Comparison of ENCODE assay signal across 12 cellular contexts in genomic region chrX:24282381-24283121, GRCh38. TPM values are rescaled to one million over a fixed set of nuclear protein-coding genes. Genes with fewer than 3 reads are reported as not detected.
DNase-seq lines count a peak whose midpoint lies in the region; FAIRE-seq and TF ChIP-seq lines count a peak whose summit lies in the region.
"Had no signal": no experiment of that assay in that cellular context is flagged by ENCODE, and none has a peak within 500 bp of the region (broad histone marks: within the 10 kb centered on the region; RNA-seq: fewer than 3 reads in every experiment).

No MANE protein-coding gene starts in this region.

- H2AFZ ChIP-seq in neural progenitor cell (replicated peaks), result no peak overlapping the region

- no peaks in the 10 kb centered on the region for H4K20me1 ChIP-seq in neural progenitor cell (ENCODE audit: low read depth)

- peaks cover 18% of the 10 kb centered on the region for H3K4me1 Mint-ChIP-seq in endodermal cell
- peaks cover 24% of the 10 kb centered on the region for H3K4me1 Mint-ChIP-seq in neural progenitor cell
- no peaks in the 10 kb centered on the region for H3K4me1 Mint-ChIP-seq in glutamatergic neuron (ENCODE audit: low read depth, unreplicated experiment)
- H3K4me1 Mint-ChIP-seq in activated naive CD4-positive, alpha-beta T cell treated with anti-CD3 and anti-CD28 coated beads for 36 hours (ENCODE audit: low read depth), result peaks cover 3% of the 10 kb centered on the region

- no peak for TF ChIP-seq CTCF in endodermal cell (conservative IDR thresholded peaks at IDR 0.05)
- TF ChIP-seq CTCF in neural progenitor cell (IDR thresholded peaks at IDR 0.05), result no peak
- TF ChIP-seq CTCF in glutamatergic neuron (IDR thresholded peaks at IDR 0.05; ENCODE audit: partially characterized antibody, unreplicated experiment), result no peak
- no peak for TF ChIP-seq CTCF in D721Med (IDR thresholded peaks at IDR 0.05; ENCODE audit: insufficient read depth, missing control alignments)

- no peaks in the 10 kb centered on the region for H3F3A ChIP-seq in neural progenitor cell (ENCODE audit: low read depth)

- H3K36me3 Mint-ChIP-seq in endodermal cell (ENCODE audit: low read depth), result no peaks in the 10 kb centered on the region
- H3K36me3 Mint-ChIP-seq in neural progenitor cell, result no peaks in the 10 kb centered on the region
- H3K36me3 Mint-ChIP-seq in glutamatergic neuron (ENCODE audit: unreplicated experiment), result no peaks in the 10 kb centered on the region
- H3K36me3 Mint-ChIP-seq in activated naive CD4-positive, alpha-beta T cell treated with anti-CD3 and anti-CD28 coated beads for 36 hours (ENCODE audit: low read depth), result no peaks in the 10 kb centered on the region

- DNase-seq in EH (ENCODE audit: low read depth), result peak; percentile 26
- peak; percentile 23 for DNase-seq in Jurkat, Clone E6-1 (ENCODE audit: low read depth, low spot score)
- DNase-seq in endodermal cell, result peak; percentile 63
- DNase-seq in neural progenitor cell (ENCODE audit: low spot score), result peak; percentile 55
- no peak for DNase-seq in glutamatergic neuron
- no peak for DNase-seq in activated naive CD4-positive, alpha-beta T cell treated with anti-CD3 and anti-CD28 coated beads for 36 hours
- DNase-seq in effector CD4-positive, alpha-beta T cell, result no peak
- DNase-seq in D721Med (ENCODE audit: insufficient read length, low spot score), result no peak
- DNase-seq: activated CD8-positive, alpha-beta T cell treated with anti-CD3 and anti-CD28 coated beads for 36 hours; Calu3; stimulated activated CD4-positive, alpha-beta T cell treated with anti-CD3 and anti-CD28 coated beads, Interleukin-1b, Interleukin-23, amount 100 ng/mL, for 48 hours had no signal

- peak overlapping the region; percentile 46 for H3K4me2 ChIP-seq in neural progenitor cell

- no peaks in the 10 kb centered on the region for H3K27me3 ChIP-seq in endodermal cell (ENCODE audit: control insufficient read depth, insufficient read depth, low read length, poor library complexity, severe bottlenecking)
- no peaks in the 10 kb centered on the region for H3K27me3 ChIP-seq in neural progenitor cell

- WGBS in endodermal cell (ENCODE audit: insufficient coverage in 1 of 2, insufficient read length in 1 of 2), 2 experiments, result 55 to 64% methylated on average over 3 to 12 of the region's 12 CpGs

- H3K36me3 ChIP-seq in endodermal cell (ENCODE audit: control insufficient read depth, insufficient read depth, low read length), result no peaks in the 10 kb centered on the region
- no peaks in the 10 kb centered on the region for H3K36me3 ChIP-seq in neural progenitor cell

- no peak overlapping the region for H3K4me3 ChIP-seq in Jurkat, Clone E6-1 (ENCODE audit: low read length)
- no peak overlapping the region for H3K4me3 ChIP-seq in endodermal cell (ENCODE audit: low read length)
- H3K4me3 ChIP-seq in neural progenitor cell, result no peak overlapping the region

- no peak overlapping the region for H3K4me3 Mint-ChIP-seq in endodermal cell
- peak overlapping the region; percentile 72 for H3K4me3 Mint-ChIP-seq in neural progenitor cell
- no peak overlapping the region for H3K4me3 Mint-ChIP-seq in glutamatergic neuron (ENCODE audit: unreplicated experiment)
- no peak overlapping the region for H3K4me3 Mint-ChIP-seq in activated naive CD4-positive, alpha-beta T cell treated with anti-CD3 and anti-CD28 coated beads for 36 hours
- H3K4me3 Mint-ChIP-seq: activated CD8-positive, alpha-beta T cell treated with anti-CD3 and anti-CD28 coated beads for 36 hours had no signal

- no peak overlapping the region for H3K9ac ChIP-seq in endodermal cell (ENCODE audit: extremely low read depth, low read length, poor library complexity, severe bottlenecking)
- H3K9ac ChIP-seq in neural progenitor cell, result no peak overlapping the region

- CTCF ChIA-PET in activated naive CD4-positive, alpha-beta T cell treated with anti-CD3 and anti-CD28 coated beads for 36 hours (lab: Charles Lee), result interaction anchor here (0.6 to 0.7 kb wide), 2 partner anchors 351 to 760 kb away, joined by 3 read pairs; no protein-coding TSS in a partner anchor

- intact Hi-C loops in activated naive CD4-positive, alpha-beta T cell treated with anti-CD3 and anti-CD28 coated beads for 36 hours (cut with micrococcal nuclease), result no loop called here

- FAIRE-seq in D721Med (lab: Jason Lieb, UNC), result no peak

- H3K27ac ChIP-seq in endodermal cell (ENCODE audit: low read depth, low read length), result no peak overlapping the region
- no peak overlapping the region for H3K27ac ChIP-seq in neural progenitor cell

- H3K4me1 ChIP-seq in endodermal cell (ENCODE audit: control insufficient read depth, insufficient read depth, low read length) (no peaks in the 10 kb centered on the region), neural progenitor cell (peaks cover 17% of the 10 kb centered on the region)

- no peak overlapping the region for H3K27ac Mint-ChIP-seq in endodermal cell
- H3K27ac Mint-ChIP-seq in neural progenitor cell, result peak overlapping the region; percentile 82
- no peak overlapping the region for H3K27ac Mint-ChIP-seq in glutamatergic neuron (ENCODE audit: unreplicated experiment)
- no peak overlapping the region for H3K27ac Mint-ChIP-seq in activated naive CD4-positive, alpha-beta T cell treated with anti-CD3 and anti-CD28 coated beads for 36 hours
- H3K27ac Mint-ChIP-seq: activated CD8-positive, alpha-beta T cell treated with anti-CD3 and anti-CD28 coated beads for 36 hours had no signal

- no peaks in the 10 kb centered on the region for H3K27me3 Mint-ChIP-seq in endodermal cell (ENCODE audit: insufficient read depth)
- H3K27me3 Mint-ChIP-seq in neural progenitor cell (ENCODE audit: insufficient read depth, low read depth), result peaks cover 5% of the 10 kb centered on the region
- H3K27me3 Mint-ChIP-seq in glutamatergic neuron (ENCODE audit: unreplicated experiment), result no peaks in the 10 kb centered on the region
- H3K27me3 Mint-ChIP-seq in activated naive CD4-positive, alpha-beta T cell treated with anti-CD3 and anti-CD28 coated beads for 36 hours (ENCODE audit: low read depth), result peaks cover 3% of the 10 kb centered on the region

- H3K79me2 ChIP-seq in neural progenitor cell (ENCODE audit: low read depth), result no peaks in the 10 kb centered on the region

- no peaks in the 10 kb centered on the region for H3K9me3 ChIP-seq in endodermal cell (ENCODE audit: control insufficient read depth, low read length)
- no peaks in the 10 kb centered on the region for H3K9me3 ChIP-seq in neural progenitor cell (ENCODE audit: low read depth)

- H3K9me3 Mint-ChIP-seq in endodermal cell, result no peaks in the 10 kb centered on the region
- H3K9me3 Mint-ChIP-seq in neural progenitor cell, result no peaks in the 10 kb centered on the region
- H3K9me3 Mint-ChIP-seq in glutamatergic neuron (ENCODE audit: unreplicated experiment), result no peaks in the 10 kb centered on the region
- no peaks in the 10 kb centered on the region for H3K9me3 Mint-ChIP-seq in activated naive CD4-positive, alpha-beta T cell treated with anti-CD3 and anti-CD28 coated beads for 36 hours
- H3K9me3 Mint-ChIP-seq: activated CD8-positive, alpha-beta T cell treated with anti-CD3 and anti-CD28 coated beads for 36 hours had no signal

RNA-seq across cellular contexts. Expression of gene SUPT20HL2, which starts 31.3 kb away (rescaled TPM):
- polyA plus RNA-seq in Jurkat, Clone E6-1 (2012; ENCODE audit: insufficient read depth, insufficient read length), result not detected
- total RNA-seq in endodermal cell, result not detected
- not detected for polyA plus RNA-seq in endodermal cell (2013, experiment 1 of 2)
- not detected for polyA plus RNA-seq in endodermal cell (2013, experiment 2 of 2)
- total RNA-seq in neural progenitor cell (ENCODE audit: low replicate concordance), result not detected in 2 replicates
- 0.22 TPM for total RNA-seq in glutamatergic neuron (ENCODE audit: unreplicated experiment)
- total RNA-seq in activated naive CD4-positive, alpha-beta T cell treated with anti-CD3 and anti-CD28 coated beads for 36 hours, result not detected
- total RNA-seq: activated CD8-positive, alpha-beta T cell treated with anti-CD3 and anti-CD28 coated beads for 36 hours; Calu3 had no signal
- polyA plus RNA-seq: thymus had no signal

Comparison
In these comparisons a context has a peak if more than half of its experiments do, and no peak if none do; other contexts are left out.
1. DNase-seq: peak in EH (single experiment), Jurkat, Clone E6-1 (single experiment), endodermal cell (single experiment) and neural progenitor cell (single experiment); none in glutamatergic neuron (single experiment), activated naive CD4-positive, alpha-beta T cell treated with anti-CD3 and anti-CD28 coated beads for 36 hours (single experiment), effector CD4-positive, alpha-beta T cell (single experiment) and D721Med (single experiment).